In the genomic region with DNA sequence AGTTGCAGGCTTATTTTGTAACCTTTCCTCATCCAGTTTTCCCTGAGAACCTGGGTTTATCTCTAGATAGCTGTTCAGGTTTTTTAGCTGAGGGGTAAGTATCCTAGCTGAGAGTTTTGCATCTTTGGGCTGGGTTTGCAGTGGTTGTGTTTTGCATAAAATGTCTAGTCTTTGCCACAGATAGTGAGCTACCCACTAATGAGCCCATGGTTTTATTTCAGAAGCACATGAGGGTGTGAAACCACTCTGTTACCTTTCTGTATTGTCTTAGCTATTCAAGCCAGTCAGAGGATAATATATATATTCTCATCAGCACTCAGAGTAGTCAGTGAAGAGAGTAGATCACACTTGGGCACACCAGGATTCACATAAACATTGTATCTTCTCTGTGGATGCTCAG, we compare ENCODE assay signal across 16 cellular contexts. TPM values are rescaled to one million over a fixed set of nuclear protein-coding genes. Genes with fewer than 3 reads are reported as not detected.
A peak's percentile ranks its signal among the peaks of the same experiment; 100 is the strongest.
DNase-seq lines count a peak whose midpoint lies in the region; ATAC-seq and TF ChIP-seq lines count a peak whose summit lies in the region.
"Had no signal": no experiment of that assay in that cellular context is flagged by ENCODE, and none has a peak within 500 bp of the region (broad histone marks: within the 10 kb centered on the region; RNA-seq: fewer than 3 reads in every experiment).

No MANE protein-coding gene starts in this region.

- peak overlapping the region; percentile 8; the same call in 1 of the 2 replicates for H2AFZ ChIP-seq in KMS-11 (ENCODE audit: low read depth)

- H3K9ac ChIP-seq in KMS-11: peak overlapping the region; percentile 41
- H3K9ac ChIP-seq: BLaER1 treated with 17β-estradiol and CSF1 and Interleukin-3, amounts not matched to agents 10 nM and 100 nM had no signal

- no peak for TF ChIP-seq CTCF in KMS-11 (conservative IDR thresholded peaks at IDR 0.05; ENCODE audit: low read depth, low read length)
- TF ChIP-seq CTCF in upper lobe of right lung (IDR thresholded peaks at IDR 0.05): no peak

- peak; percentile 72 for ATAC-seq in GM18858 (IDR thresholded peaks at IDR 0.05; ENCODE audit: unreplicated experiment)
- ATAC-seq in GM19468 (IDR thresholded peaks at IDR 0.05; ENCODE audit: extremely low read depth, unreplicated experiment): peak; percentile 76
- peak; percentile 79 for ATAC-seq in HG02973 (IDR thresholded peaks at IDR 0.05; ENCODE audit: unreplicated experiment)
- ATAC-seq in upper lobe of right lung: no peak
- ATAC-seq: WTC11 had no signal

- DNase-seq in iPS-NIHi11 (ENCODE audit: low spot score) (no peak), upper lobe of right lung (no peak), retina (no peak)
- DNase-seq in stimulated activated CD4-positive, alpha-beta T cell treated with anti-CD3 and anti-CD28 coated beads, Interleukin-15, amount 100 ng/mL, for 24 hours: no peak
- DNase-seq: activated T-cell treated with anti-CD3 and anti-CD28 coated beads, Interleukin-2, amount 50 U/mL, for 1 hour; islet precursor cell; NCI-H82; stimulated activated CD4-positive, alpha-beta T cell treated with anti-CD3 and anti-CD28 coated beads, Interleukin-4, amount 100 ng/mL, for 1 hour had no signal

- H4K20me1 ChIP-seq in KMS-11 (ENCODE audit: insufficient read depth): no peaks in the 10 kb centered on the region
- H4K20me1 ChIP-seq: BLaER1 treated with 17β-estradiol and CSF1 and Interleukin-3, amounts not matched to agents 10 nM and 100 nM had no signal

- H3K4me1 ChIP-seq in KMS-11 (ENCODE audit: low read depth, poor library complexity, severe bottlenecking) (peaks cover 49% of the 10 kb centered on the region), upper lobe of right lung (peaks cover 20% of the 10 kb centered on the region)
- H3K4me1 ChIP-seq: SJSA1 had no signal

- H3K4me3 ChIP-seq in KMS-11 (IDR thresholded peaks at IDR 0.05; ENCODE audit: insufficient read depth, low read depth, low read length) (no peak overlapping the region), upper lobe of right lung (no peak overlapping the region)
- H3K4me3 ChIP-seq: BLaER1 treated with 17β-estradiol and CSF1 and Interleukin-3, amounts not matched to agents 10 nM and 100 nM; SJSA1 had no signal

- H3K79me2 ChIP-seq in KMS-11 (ENCODE audit: insufficient read depth, low read depth): no peaks in the 10 kb centered on the region

- H3K9me3 ChIP-seq in upper lobe of right lung: no peaks in the 10 kb centered on the region

- H3K27ac ChIP-seq in KMS-11 (peak overlapping the region; percentile 81), upper lobe of right lung (no peak overlapping the region)
- H3K27ac ChIP-seq: BLaER1 treated with 17β-estradiol and CSF1 and Interleukin-3, amounts not matched to agents 10 nM and 100 nM; SJSA1 had no signal

- peak overlapping the region; percentile 90 for H3K4me2 ChIP-seq in KMS-11
- H3K4me2 ChIP-seq: BLaER1 treated with 17β-estradiol and CSF1 and Interleukin-3, amounts not matched to agents 10 nM and 100 nM had no signal

- intact Hi-C loops in upper lobe of right lung (cut with DNase I): no loop called here

- H3K27me3 ChIP-seq in KMS-11 (ENCODE audit: insufficient read depth, low read depth) (no peaks in the 10 kb centered on the region), upper lobe of right lung (no peaks in the 10 kb centered on the region)
- H3K27me3 ChIP-seq: BLaER1 treated with 17β-estradiol and CSF1 and Interleukin-3, amounts not matched to agents 10 nM and 100 nM; SJSA1 had no signal

- H3K36me3 ChIP-seq in KMS-11 (ENCODE audit: insufficient read depth): no peaks in the 10 kb centered on the region
- H3K36me3 ChIP-seq in upper lobe of right lung: no peaks in the 10 kb centered on the region

RNA-seq across cellular contexts. Expression of a gene that starts 24.6 kb away (rescaled TPM):
- total RNA-seq in upper lobe of right lung: 0.55 TPM
- total RNA-seq: frontal cortex had no signal

RNA-seq across cellular contexts. Expression of a gene that starts 52.7 kb away (rescaled TPM):
- total RNA-seq in upper lobe of right lung: 225 TPM
